10 cellular contexts compared by ENCODE assay signal in the genomic region with DNA sequence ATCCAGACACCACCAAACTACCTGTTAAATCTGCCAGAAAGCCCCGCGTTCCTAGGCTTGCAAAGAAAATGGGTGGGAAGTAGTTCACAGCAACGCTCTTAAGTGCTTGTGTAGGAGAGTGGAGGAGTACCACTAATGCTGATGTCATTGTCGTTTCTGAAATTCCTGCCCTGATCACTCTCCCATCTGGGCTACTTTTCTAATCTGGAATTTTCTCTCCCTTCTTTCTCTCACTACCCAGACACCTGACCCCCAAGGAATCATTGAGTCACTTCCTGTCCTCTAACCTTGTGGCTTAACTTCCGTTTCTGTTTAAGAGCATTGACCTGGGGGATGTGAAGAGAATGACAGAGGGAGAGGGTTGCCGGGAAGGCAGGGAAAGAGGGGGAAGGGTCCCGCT.
DNase-seq lines count a peak whose midpoint lies in the region; ATAC-seq, FAIRE-seq and TF ChIP-seq lines count a peak whose summit lies in the region.
"Had no signal": no experiment of that assay in that cellular context is flagged by ENCODE, and none has a peak within 500 bp of the region (broad histone marks: within the 10 kb centered on the region; RNA-seq: fewer than 3 reads in every experiment).

No MANE protein-coding gene starts in this region.

- H3K27me3 ChIP-seq in PC-3 (ENCODE audit: low read length): no peaks in the 10 kb centered on the region
- no peaks in the 10 kb centered on the region for H3K27me3 ChIP-seq in H7 (ENCODE audit: control insufficient read depth, insufficient read depth, low read length)
- H3K27me3 ChIP-seq: neural progenitor cell had no signal

- ATAC-seq in PC-3 (no peak), HG03280 (IDR thresholded peaks at IDR 0.05; ENCODE audit: unreplicated experiment) (no peak), HG03521 (IDR thresholded peaks at IDR 0.05; ENCODE audit: unreplicated experiment) (no peak)

- H3K4me2 ChIP-seq in PC-3 (ENCODE audit: low read length): no peak overlapping the region
- H3K4me2 ChIP-seq: neural progenitor cell had no signal

- BruUV-seq in PC-3 (replicated peaks; lab: Mats Ljungman, UMichigan): no TSS peak

- POLR2A ChIA-PET in PC-3 (lab: Charles Lee; ENCODE audit: unreplicated experiment): no interaction called here

- no peaks in the 10 kb centered on the region for H3K9me2 ChIP-seq in PC-3 (replicated peaks; ENCODE audit: low read length)

- peaks cover 30% of the 10 kb centered on the region for H3K36me3 Mint-ChIP-seq in osteocyte (ENCODE audit: unreplicated experiment)

- peaks cover 18% of the 10 kb centered on the region for H3K4me1 ChIP-seq in PC-3 (ENCODE audit: insufficient read depth, low read length)

- H3K4me1 Mint-ChIP-seq in osteocyte (ENCODE audit: unreplicated experiment): peaks cover 94% of the 10 kb centered on the region

- H3K27me3 Mint-ChIP-seq in osteocyte (ENCODE audit: unreplicated experiment): no peaks in the 10 kb centered on the region

- no peak for DNase-seq in GM19239 (ENCODE audit: insufficient read length, low spot score)
- peak; percentile 17 for DNase-seq in PC-3
- peak; percentile 78 for DNase-seq in epithelial cell of proximal tubule (ENCODE audit: low read depth)
- DNase-seq in osteocyte (ENCODE audit: extremely low spot score, unreplicated experiment): no peak
- DNase-seq in cerebellum (ENCODE audit: low spot score): no peak
- no peak for DNase-seq in H7

- no peaks in the 10 kb centered on the region for H3K9me3 Mint-ChIP-seq in osteocyte (ENCODE audit: unreplicated experiment)
- H3K9me3 Mint-ChIP-seq: central memory CD8-positive, alpha-beta T cell; neural progenitor cell had no signal

- intact Hi-C loops in PC-3 (cut with micrococcal nuclease): no loop called here

- TF ChIP-seq CTCF in PC-3 (conservative IDR thresholded peaks at IDR 0.05; ENCODE audit: low read depth, low read length): no peak
- TF ChIP-seq CTCF in epithelial cell of proximal tubule (conservative IDR thresholded peaks at IDR 0.05; ENCODE audit: low read depth, low read length): no peak
- TF ChIP-seq CTCF in osteocyte (IDR thresholded peaks at IDR 0.05): no peak

- H4K20me1 ChIP-seq in PC-3 (ENCODE audit: low read length): no peaks in the 10 kb centered on the region

- FAIRE-seq in GM19239 (lab: Jason Lieb, UNC): peak; percentile 60

- CTCF ChIA-PET in PC-3 (lab: Charles Lee): no interaction called here

- H3K27ac Mint-ChIP-seq in osteocyte (ENCODE audit: unreplicated experiment): peak overlapping the region; percentile 94
- H3K27ac Mint-ChIP-seq: neural progenitor cell had no signal

- H3K36me3 ChIP-seq in PC-3 (ENCODE audit: low read depth, low read length) (no peaks in the 10 kb centered on the region), H7 (replicated peaks; ENCODE audit: control insufficient read depth, insufficient read depth, low read length) (no peaks in the 10 kb centered on the region)
- H3K36me3 ChIP-seq: neural progenitor cell had no signal

- H3K79me2 ChIP-seq in PC-3 (ENCODE audit: low read length): peaks cover 25% of the 10 kb centered on the region

- no peaks in the 10 kb centered on the region for H3K9me3 ChIP-seq in PC-3 (ENCODE audit: low read length)

- no peaks in the 10 kb centered on the region for H3F3A ChIP-seq in PC-3 (ENCODE audit: low read length, unreplicated experiment)

- H3K4me3 ChIP-seq in PC-3 (ENCODE audit: low read length) (no peak overlapping the region), epithelial cell of proximal tubule (ENCODE audit: low read depth, low read length) (no peak overlapping the region), H7 (ENCODE audit: insufficient read depth, low read depth, low read length) (no peak overlapping the region)
- H3K4me3 ChIP-seq: neural progenitor cell had no signal

- no peak overlapping the region for H3K9ac ChIP-seq in PC-3 (ENCODE audit: low read length)
- H3K9ac ChIP-seq: neural progenitor cell had no signal

- H3K4me3 Mint-ChIP-seq in osteocyte (ENCODE audit: unreplicated experiment): no peak overlapping the region
- H3K4me3 Mint-ChIP-seq: central memory CD8-positive, alpha-beta T cell; neural progenitor cell had no signal

- no peak overlapping the region for H3K27ac ChIP-seq in PC-3 (ENCODE audit: low read length)
- H3K27ac ChIP-seq: neural progenitor cell had no signal

- H2AFZ ChIP-seq in PC-3 (ENCODE audit: low read length): no peak overlapping the region

Comparison
In these comparisons a context has a peak if more than half of its experiments do, and no peak if none do; other contexts are left out.
1. DNase-seq: peak in PC-3 (single experiment) and epithelial cell of proximal tubule (single experiment); none in GM19239 (single experiment), osteocyte (single experiment), cerebellum (single experiment) and H7 (single experiment).